In the genomic region with DNA sequence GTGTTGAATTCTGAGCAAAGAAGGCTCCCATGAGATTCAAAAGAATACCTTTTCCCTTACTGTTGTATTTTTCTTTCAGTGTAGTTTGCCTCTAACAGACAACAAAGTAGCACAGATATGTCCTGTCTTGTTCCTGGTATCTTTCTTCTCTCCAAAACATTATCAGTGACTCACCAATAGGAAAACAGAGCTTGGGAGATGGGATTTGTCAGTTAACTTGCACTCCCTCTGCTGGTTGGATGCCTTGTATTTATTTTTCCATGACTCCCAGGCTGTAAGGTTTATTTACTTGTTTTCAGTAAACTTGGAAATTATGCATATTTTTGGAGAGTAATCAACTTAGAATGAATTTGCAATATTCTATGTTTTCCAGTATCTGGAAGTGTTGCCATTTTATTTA, we compare ENCODE assay signal across 9 cellular contexts.
A peak's percentile ranks its signal among the peaks of the same experiment; 100 is the strongest.
DNase-seq lines count a peak whose midpoint lies in the region; ATAC-seq and TF ChIP-seq lines count a peak whose summit lies in the region.
"Had no signal": no experiment of that assay in that cellular context is flagged by ENCODE, and none has a peak within 500 bp of the region (broad histone marks: within the 10 kb centered on the region; RNA-seq: fewer than 3 reads in every experiment).

No MANE protein-coding gene starts in this region.

- no TSS peak for BruUV-seq in OCI-LY7 (replicated peaks; lab: Mats Ljungman, UMichigan)

- H3K14ac ChIP-seq in trophoblast cell (ENCODE audit: low read length), result no peak overlapping the region

- H3K27me3 Mint-ChIP-seq in CD8-positive, alpha-beta T cell (ENCODE audit: low read depth), result peaks cover 4% of the 10 kb centered on the region
- H3K27me3 Mint-ChIP-seq in naive thymus-derived CD8-positive, alpha-beta T cell, result peaks cover 0 to 7% (median 2%) of the 10 kb centered on the region in 5 donors

- CTCF ChIA-PET in OCI-LY7 (lab: Charles Lee; ENCODE audit: unreplicated experiment), result no interaction called here
- CTCF ChIA-PET in CD8-positive, alpha-beta T cell (lab: Charles Lee), result no interaction called here

- no peak overlapping the region for H3K4me3 Mint-ChIP-seq in CD8-positive, alpha-beta T cell
- no peak overlapping the region for H3K4me3 Mint-ChIP-seq in naive thymus-derived CD8-positive, alpha-beta T cell

- H3K36me3 ChIP-seq in OCI-LY7 (ENCODE audit: insufficient read depth, low read length) (no peaks in the 10 kb centered on the region), esophagus squamous epithelium (no peaks in the 10 kb centered on the region), trophoblast cell (ENCODE audit: control insufficient read depth in 1 of 2, insufficient read depth in 2 of 2, low read length in 2 of 2) (no peaks in the 10 kb centered on the region)
- no peaks in the 10 kb centered on the region for H3K36me3 ChIP-seq in CD8-positive, alpha-beta T cell (ENCODE audit: insufficient read depth, low read length)

- DNase-seq in GM10266 (ENCODE audit: extremely low spot score) (no peak), OCI-LY7 (ENCODE audit: low spot score) (no peak), esophagus squamous epithelium (lab: John Stamatoyannopoulos, UW) (no peak), trophoblast cell (peak; percentile 40 to 75)
- DNase-seq in CD8-positive, alpha-beta T cell, result no peak
- DNase-seq in naive thymus-derived CD8-positive, alpha-beta T cell, result no peak
- DNase-seq: stimulated activated naive CD4-positive, alpha-beta T cell had no signal

- TF ChIP-seq CTCF in GM10266 (IDR thresholded peaks at IDR 0.05; ENCODE audit: control insufficient read depth, insufficient read depth, low read depth, missing control alignments) (peak; percentile 2), OCI-LY7 (conservative IDR thresholded peaks at IDR 0.05; ENCODE audit: low read length) (peak; percentile 44; the same call in 1 of the 2 replicates), esophagus squamous epithelium (IDR thresholded peaks at IDR 0.05) (peak in 5 of 6 experiments; percentile 27 to 70 (median 37))
- TF ChIP-seq CTCF in CD8-positive, alpha-beta T cell (IDR thresholded peaks at IDR 0.05), result no peak

- H4K91ac ChIP-seq in trophoblast cell (ENCODE audit: low read depth, low read length), result no peak overlapping the region

- no peak overlapping the region for H3K27ac ChIP-seq in OCI-LY7 (ENCODE audit: low read depth, low read length, poor library complexity, severe bottlenecking)
- no peak overlapping the region for H3K27ac ChIP-seq in esophagus squamous epithelium
- no peak overlapping the region for H3K27ac ChIP-seq in trophoblast cell (ENCODE audit: low read depth, low read length)
- H3K27ac ChIP-seq in CD8-positive, alpha-beta T cell (ENCODE audit: low read depth, low read length), result no peak overlapping the region

- H3K23ac ChIP-seq in trophoblast cell (ENCODE audit: low read length), result no peak overlapping the region

- no peak overlapping the region for H2AFZ ChIP-seq in OCI-LY7 (ENCODE audit: low read length)
- H2AFZ ChIP-seq in trophoblast cell (ENCODE audit: insufficient read depth, low read length, poor library complexity), result no peak overlapping the region

- H3K9ac ChIP-seq in trophoblast cell (ENCODE audit: low read length), result no peak overlapping the region

- H3K4me2 ChIP-seq in OCI-LY7 (ENCODE audit: low read length), result no peak overlapping the region
- H3K4me2 ChIP-seq in trophoblast cell (ENCODE audit: low read length), result no peak overlapping the region

- no peaks in the 10 kb centered on the region for H3K9me2 ChIP-seq in OCI-LY7 (ENCODE audit: insufficient read depth, low read length)

- H3K27me3 ChIP-seq in esophagus squamous epithelium (no peaks in the 10 kb centered on the region), trophoblast cell (ENCODE audit: insufficient read depth, low read length) (no peaks in the 10 kb centered on the region)
- H3K27me3 ChIP-seq in CD8-positive, alpha-beta T cell (ENCODE audit: insufficient read depth, low read length), result no peaks in the 10 kb centered on the region

- H3K79me2 ChIP-seq in OCI-LY7 (ENCODE audit: insufficient read depth, low read depth, low read length) (no peaks in the 10 kb centered on the region), trophoblast cell (ENCODE audit: control insufficient read depth, insufficient read depth, low read length, poor library complexity) (no peaks in the 10 kb centered on the region)

- H2BK120ac ChIP-seq in trophoblast cell (ENCODE audit: insufficient read depth, low read length, poor library complexity), result no peak overlapping the region

- no peak overlapping the region for H3K4ac ChIP-seq in trophoblast cell (ENCODE audit: low read depth, low read length)

- no peaks in the 10 kb centered on the region for H3K9me3 ChIP-seq in OCI-LY7 (ENCODE audit: low read length)
- H3K9me3 ChIP-seq in esophagus squamous epithelium, result no peaks in the 10 kb centered on the region
- no peaks in the 10 kb centered on the region for H3K9me3 ChIP-seq in trophoblast cell (ENCODE audit: insufficient read depth, low read depth, low read length)
- H3K9me3 ChIP-seq in CD8-positive, alpha-beta T cell (ENCODE audit: low read length), result no peaks in the 10 kb centered on the region

- H2BK5ac ChIP-seq in trophoblast cell (ENCODE audit: low read depth, low read length, poor library complexity), result no peak overlapping the region

- H3K36me3 Mint-ChIP-seq in CD8-positive, alpha-beta T cell, result no peaks in the 10 kb centered on the region
- H3K36me3 Mint-ChIP-seq in naive thymus-derived CD8-positive, alpha-beta T cell, result no peaks in the 10 kb centered on the region

- H4K12ac ChIP-seq in trophoblast cell (ENCODE audit: low read depth, low read length), result no peak overlapping the region

- no peaks in the 10 kb centered on the region for H4K20me1 ChIP-seq in OCI-LY7 (ENCODE audit: insufficient read depth, low read length)

- no peak overlapping the region for H2AK5ac ChIP-seq in trophoblast cell (ENCODE audit: low read length)

- intact Hi-C loops in OCI-LY7 (cut with micrococcal nuclease; ENCODE audit: unreplicated experiment), result no loop called here
- intact Hi-C loops in esophagus squamous epithelium (cut with DNase I), result no loop called here
- intact Hi-C loops in CD8-positive, alpha-beta T cell (cut with DNase I, micrococcal nuclease), result no loop called here

- H3K9me3 Mint-ChIP-seq in CD8-positive, alpha-beta T cell, result no peaks in the 10 kb centered on the region
- peaks cover 0 to under 1% (median 0%) of the 10 kb centered on the region in 9 donors for H3K9me3 Mint-ChIP-seq in naive thymus-derived CD8-positive, alpha-beta T cell

- H2BK12ac ChIP-seq in trophoblast cell (ENCODE audit: low read length), result no peak overlapping the region

- H3K4me3 ChIP-seq in OCI-LY7 (ENCODE audit: low read depth, low read length, poor library complexity, severe bottlenecking), result no peak overlapping the region
- H3K4me3 ChIP-seq in esophagus squamous epithelium, result no peak overlapping the region
- H3K4me3 ChIP-seq in trophoblast cell (ENCODE audit: low read depth, low read length), result no peak overlapping the region
- H3K4me3 ChIP-seq in CD8-positive, alpha-beta T cell (ENCODE audit: low read depth, low read length), result no peak overlapping the region

- TF ChIP-seq POLR2A in esophagus squamous epithelium (IDR thresholded peaks at IDR 0.05), result no peak

- no peaks in the 10 kb centered on the region for H3K4me1 Mint-ChIP-seq in CD8-positive, alpha-beta T cell (ENCODE audit: low read depth)
- H3K4me1 Mint-ChIP-seq in naive thymus-derived CD8-positive, alpha-beta T cell, result no peaks in the 10 kb centered on the region

- no peaks in the 10 kb centered on the region for H3K4me1 ChIP-seq in OCI-LY7 (ENCODE audit: insufficient read depth, low read length, poor library complexity, severe bottlenecking)
- H3K4me1 ChIP-seq in esophagus squamous epithelium, result no peaks in the 10 kb centered on the region
- no peaks in the 10 kb centered on the region for H3K4me1 ChIP-seq in trophoblast cell (ENCODE audit: control insufficient read depth in 1 of 2, insufficient read depth in 2 of 2, low read length in 2 of 2)
- no peaks in the 10 kb centered on the region for H3K4me1 ChIP-seq in CD8-positive, alpha-beta T cell (ENCODE audit: insufficient read depth, low read length)

- H4K8ac ChIP-seq in trophoblast cell (ENCODE audit: low read depth, low read length), result no peak overlapping the region

- POLR2A ChIA-PET in OCI-LY7 (lab: Charles Lee), result interaction anchor here (0.6 kb wide), 1 partner anchor 13 kb away, joined by 3 read pairs; no protein-coding TSS in a partner anchor
- POLR2A ChIA-PET in CD8-positive, alpha-beta T cell (lab: Charles Lee), result no interaction called here
- POLR2A ChIA-PET in naive thymus-derived CD8-positive, alpha-beta T cell (lab: Charles Lee), result no interaction called here

- H3K18ac ChIP-seq in trophoblast cell (ENCODE audit: low read length), result no peak overlapping the region

- no peak for ATAC-seq in CD8-positive, alpha-beta T cell
- ATAC-seq in HG03520 (IDR thresholded peaks at IDR 0.05; ENCODE audit: unreplicated experiment), result no peak
- ATAC-seq in naive thymus-derived CD8-positive, alpha-beta T cell, result no peak
- no peak for ATAC-seq in HG03280 (IDR thresholded peaks at IDR 0.05; ENCODE audit: unreplicated experiment)

- H3K79me1 ChIP-seq in trophoblast cell (ENCODE audit: low read length), result no peaks in the 10 kb centered on the region

- H3K27ac Mint-ChIP-seq in CD8-positive, alpha-beta T cell, result no peak overlapping the region
- H3K27ac Mint-ChIP-seq in naive thymus-derived CD8-positive, alpha-beta T cell, result no peak overlapping the region

Comparison
In these comparisons a context has a peak if more than half of its experiments do, and no peak if none do; other contexts are left out.
1. DNase-seq: peak in trophoblast cell (2 of 2); none in GM10266 (single experiment), OCI-LY7 (single experiment), esophagus squamous epithelium (single experiment), CD8-positive, alpha-beta T cell (0 of 7) and naive thymus-derived CD8-positive, alpha-beta T cell (0 of 10).